ENCODE assay signal across 9 cellular contexts in the genomic region with DNA sequence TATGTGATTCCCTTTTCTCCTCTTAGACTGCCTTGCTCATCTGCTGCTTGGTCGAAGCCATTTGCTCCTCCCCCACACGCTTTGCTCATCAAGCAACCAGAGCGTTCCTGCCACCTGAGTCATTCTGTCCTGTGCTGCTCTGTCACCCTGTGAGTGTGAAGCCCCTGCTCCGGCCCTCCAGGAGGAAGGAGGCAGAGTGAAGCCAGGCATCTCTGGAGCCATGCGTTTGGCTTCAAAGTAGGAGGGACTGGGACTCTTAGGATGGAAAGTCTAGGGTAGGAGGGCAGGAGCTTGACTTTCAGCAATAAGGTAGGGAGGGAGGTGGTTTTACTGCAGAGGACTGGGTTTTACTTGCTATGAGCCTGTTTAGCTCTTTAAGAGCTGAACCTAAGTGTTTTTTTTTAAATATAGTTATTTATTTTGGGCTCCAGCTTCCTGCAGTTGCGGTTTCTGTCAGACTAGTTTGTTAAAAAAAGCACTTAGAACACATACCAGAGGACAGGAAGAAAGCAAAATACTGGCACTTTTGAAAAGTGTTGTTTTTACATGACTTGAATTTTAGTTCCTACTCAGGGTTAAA.
A peak's percentile ranks its signal among the peaks of the same experiment; 100 is the strongest.
DNase-seq lines count a peak whose midpoint lies in the region; ATAC-seq and TF ChIP-seq lines count a peak whose summit lies in the region.
"Had no signal": no experiment of that assay in that cellular context is flagged by ENCODE, and none has a peak within 500 bp of the region (broad histone marks: within the 10 kb centered on the region; RNA-seq: fewer than 3 reads in every experiment).

No MANE protein-coding gene starts in this region.

- peak; percentile 93 for ATAC-seq in GM18511 (IDR thresholded peaks at IDR 0.05; ENCODE audit: unreplicated experiment)
- peak; percentile 91 for ATAC-seq in HG02798 (IDR thresholded peaks at IDR 0.05; ENCODE audit: poor library complexity, unreplicated experiment)

- no peak for TF ChIP-seq CTCF in fibroblast of mammary gland (conservative IDR thresholded peaks at IDR 0.05; ENCODE audit: control insufficient read depth, insufficient read depth, low read depth, low read length)
- TF ChIP-seq CTCF in uterus (IDR thresholded peaks at IDR 0.05), result no peak

- no peaks in the 10 kb centered on the region for H3K27me3 ChIP-seq in uterus

- intact Hi-C loops in uterus (cut with DNase I; ENCODE audit: low total_unique reads), result no loop called here

- TF ChIP-seq POLR2A in uterus (IDR thresholded peaks at IDR 0.05), result no peak

- H3K4me1 ChIP-seq in uterus, result no peaks in the 10 kb centered on the region

- H3K27ac ChIP-seq in uterus, result peak overlapping the region in 1 of 2 donors; percentile 21
- H3K27ac ChIP-seq: neutrophil had no signal

- H3K9me3 ChIP-seq in uterus, result no peaks in the 10 kb centered on the region
- H3K9me3 ChIP-seq: neutrophil had no signal

- peak; percentile 87 for DNase-seq in NOMO-1 treated with DMSO at 0.1 percent for 48 hours (lab: John Stamatoyannopoulos, UW; ENCODE audit: unreplicated experiment)
- DNase-seq in activated T-cell treated with anti-CD3 and anti-CD28 coated beads for 24 hours (ENCODE audit: low read depth), result peak; percentile 72
- peak; percentile 94 for DNase-seq in fibroblast of mammary gland (ENCODE audit: low read depth)
- peak; percentile 3 for DNase-seq in pulmonary artery endothelial cell (ENCODE audit: low read depth, low spot score)
- DNase-seq in uterus, result peak; percentile 18 to 40
- DNase-seq in NCI-H187 treated with DMSO at 0.1 percent for 48 hours (lab: John Stamatoyannopoulos, UW), result no peak

- H3K4me3 ChIP-seq in fibroblast of mammary gland (ENCODE audit: control insufficient read depth, low read depth, low read length) (no peak overlapping the region), uterus (no peak overlapping the region)

- H3K36me3 ChIP-seq in uterus, result no peaks in the 10 kb centered on the region
- H3K36me3 ChIP-seq: neutrophil had no signal
